In the genomic region with DNA sequence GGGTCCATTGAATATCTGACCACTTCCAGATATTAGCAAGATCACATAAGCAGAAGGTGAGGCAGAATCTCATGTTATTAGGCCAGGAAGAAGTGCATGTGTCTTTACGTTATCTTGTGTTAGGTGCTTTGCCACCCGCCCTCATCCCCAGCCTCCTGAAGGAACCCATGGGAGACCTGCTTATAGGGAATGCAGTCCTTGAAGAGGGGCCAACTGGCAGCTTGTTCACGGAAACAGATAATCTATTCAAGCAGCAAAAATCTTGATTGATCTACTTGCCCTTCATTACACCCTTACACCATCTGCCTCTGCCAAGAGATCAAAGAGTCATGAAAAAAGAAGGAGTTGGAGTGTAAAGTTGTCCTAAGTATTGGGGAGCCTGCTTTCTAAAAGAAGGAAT, we compare ENCODE assay signal across 21 cellular contexts.
"Had no signal": no experiment of that assay in that cellular context is flagged by ENCODE, and none has a peak within 500 bp of the region (broad histone marks: within the 10 kb centered on the region; RNA-seq: fewer than 3 reads in every experiment).

No MANE protein-coding gene starts in this region.

- H3K27ac ChIP-seq: HL-60, KMS-11, SJSA1, SK-N-MC had no signal

- H3K9me3 ChIP-seq: SJSA1 had no signal

- ATAC-seq: K562 had no signal

- DNase-seq: Kasumi-1, MM.1S, NCI-H1092 treated with DMSO at 0.1 percent for 48 hours, NCI-H1436, NCI-H187, NCI-H2029, NCI-H2081 treated with DMSO at 0.1 percent for 48 hours, NCI-H2171, NCI-H226, NCI-H510A treated with DMSO at 0.1 percent for 48 hours, NCI-H526, Right ventricle myocardium superior, RPMI8226, SIG-M5 had no signal

- H3K4me2 ChIP-seq: KMS-11 had no signal

- H3K36me3 ChIP-seq: SJSA1 had no signal

- H3K27me3 ChIP-seq: SJSA1 had no signal

- H3K4me3 ChIP-seq: K562, SJSA1, SK-N-MC had no signal

- H3K4me1 ChIP-seq: SJSA1 had no signal

- FAIRE-seq: HTR-8/SVneo, K562, RCC 7860 had no signal
